In the genomic region with DNA sequence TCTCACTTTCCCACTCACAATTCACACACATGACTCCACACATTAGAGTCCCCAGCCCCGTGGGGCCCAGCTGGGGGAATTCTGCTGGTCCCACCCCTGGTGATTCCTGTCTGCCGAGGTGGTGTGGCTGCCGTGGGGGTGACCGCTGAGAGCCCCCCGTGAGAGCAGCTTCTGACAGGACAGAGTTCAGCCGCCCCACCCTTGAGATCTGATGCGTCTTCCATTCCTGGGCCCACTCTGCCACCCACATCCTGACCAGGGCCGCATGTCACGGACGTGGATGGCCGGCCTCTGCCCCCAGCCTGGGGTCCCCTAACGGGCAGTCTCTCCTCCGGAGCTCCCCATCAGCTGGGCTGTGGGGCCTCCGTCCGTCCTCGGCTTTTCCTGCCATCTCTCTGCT, we compare ENCODE assay signal across 1 cellular context.
TF ChIP-seq lines count a peak whose summit lies in the region.

No MANE protein-coding gene starts in this region.

TF ChIP-seq in HepG2, 621 proteins besides CTCF, POLR2A, EP300 and RAD21 (continued from another document):
- TF ChIP-seq, protein P1, sequence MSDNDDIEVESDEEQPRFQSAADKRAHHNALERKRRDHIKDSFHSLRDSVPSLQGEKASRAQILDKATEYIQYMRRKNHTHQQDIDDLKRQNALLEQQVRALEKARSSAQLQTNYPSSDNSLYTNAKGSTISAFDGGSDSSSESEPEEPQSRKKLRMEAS (IDR thresholded peaks at IDR 0.05), result no peak
- TF ChIP-seq ZFX (CRISPR knock-in tag; IDR thresholded peaks at IDR 0.05; ENCODE audit: low read depth) (no peak), TOPORS (CRISPR knock-in tag; IDR thresholded peaks at IDR 0.05) (no peak), POGZ (CRISPR knock-in tag; IDR thresholded peaks at IDR 0.05) (no peak), TP53 (CRISPR knock-in tag; conservative IDR thresholded peaks at IDR 0.05) (no peak), ZSCAN31 (CRISPR knock-in tag; IDR thresholded peaks at IDR 0.05; ENCODE audit: low read depth) (no peak), MXD4 (CRISPR knock-in tag; IDR thresholded peaks at IDR 0.05) (no peak), HOXA7 (CRISPR knock-in tag; IDR thresholded peaks at IDR 0.05) (no peak), NFATC3 (CRISPR knock-in tag; IDR thresholded peaks at IDR 0.05) (no peak)
- TF ChIP-seq, protein P2, sequence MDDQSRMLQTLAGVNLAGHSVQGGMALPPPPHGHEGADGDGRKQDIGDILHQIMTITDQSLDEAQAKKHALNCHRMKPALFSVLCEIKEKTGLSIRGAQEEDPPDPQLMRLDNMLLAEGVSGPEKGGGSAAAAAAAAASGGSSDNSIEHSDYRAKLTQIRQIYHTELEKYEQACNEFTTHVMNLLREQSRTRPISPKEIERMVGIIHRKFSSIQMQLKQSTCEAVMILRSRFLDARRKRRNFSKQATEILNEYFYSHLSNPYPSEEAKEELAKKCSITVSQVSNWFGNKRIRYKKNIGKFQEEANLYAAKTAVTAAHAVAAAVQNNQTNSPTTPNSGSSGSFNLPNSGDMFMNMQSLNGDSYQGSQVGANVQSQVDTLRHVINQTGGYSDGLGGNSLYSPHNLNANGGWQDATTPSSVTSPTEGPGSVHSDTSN (CRISPR knock-in tag; IDR thresholded peaks at IDR 0.05; ENCODE audit: borderline replicate concordance), result no peak
- TF ChIP-seq, protein P3, sequence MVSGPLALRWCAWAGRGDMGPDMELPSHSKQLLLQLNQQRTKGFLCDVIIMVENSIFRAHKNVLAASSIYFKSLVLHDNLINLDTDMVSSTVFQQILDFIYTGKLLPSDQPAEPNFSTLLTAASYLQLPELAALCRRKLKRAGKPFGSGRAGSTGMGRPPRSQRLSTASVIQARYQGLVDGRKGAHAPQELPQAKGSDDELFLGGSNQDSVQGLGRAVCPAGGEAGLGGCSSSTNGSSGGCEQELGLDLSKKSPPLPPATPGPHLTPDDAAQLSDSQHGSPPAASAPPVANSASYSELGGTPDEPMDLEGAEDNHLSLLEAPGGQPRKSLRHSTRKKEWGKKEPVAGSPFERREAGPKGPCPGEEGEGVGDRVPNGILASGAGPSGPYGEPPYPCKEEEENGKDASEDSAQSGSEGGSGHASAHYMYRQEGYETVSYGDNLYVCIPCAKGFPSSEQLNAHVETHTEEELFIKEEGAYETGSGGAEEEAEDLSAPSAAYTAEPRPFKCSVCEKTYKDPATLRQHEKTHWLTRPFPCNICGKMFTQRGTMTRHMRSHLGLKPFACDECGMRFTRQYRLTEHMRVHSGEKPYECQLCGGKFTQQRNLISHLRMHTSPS (CRISPR knock-in tag; IDR thresholded peaks at IDR 0.05; ENCODE audit: low read depth), result no peak
